Comparison of ENCODE assay signal across 22 cellular contexts in genomic region chr5:138712791-138713190, GRCh38.
"Had no signal": no experiment of that assay in that cellular context is flagged by ENCODE, and none has a peak within 500 bp of the region (broad histone marks: within the 10 kb centered on the region; RNA-seq: fewer than 3 reads in every experiment).

No MANE protein-coding gene starts in this region.

- H3K4me3 Mint-ChIP-seq: naive thymus-derived CD4-positive, alpha-beta T cell; nephron had no signal

- ATAC-seq: naive thymus-derived CD4-positive, alpha-beta T cell; psoas muscle; right cardiac atrium had no signal

- H3K9me3 ChIP-seq: ovary, psoas muscle, spleen, stomach, thyroid gland, vagina had no signal

- H3K27ac ChIP-seq: dorsolateral prefrontal cortex, ovary, psoas muscle, skin epidermis, spleen, stomach, thyroid gland, vagina had no signal

- H3K36me3 Mint-ChIP-seq: naive thymus-derived CD4-positive, alpha-beta T cell had no signal

- H3K9me3 Mint-ChIP-seq: nephron had no signal

- FAIRE-seq: colon, keratinocyte had no signal

- H3K4me3 ChIP-seq: dorsolateral prefrontal cortex, lung, ovary, psoas muscle, skin epidermis, spleen, stomach, thyroid gland, vagina had no signal

- H3K36me3 ChIP-seq: ovary, spleen, stomach, thyroid gland, vagina had no signal

- H3K4me1 ChIP-seq: spleen, stomach, vagina had no signal

- H3K27ac Mint-ChIP-seq: naive thymus-derived CD4-positive, alpha-beta T cell; nephron had no signal

- DNase-seq: dorsolateral prefrontal cortex; effector CD4-positive, alpha-beta T cell; hypothalamus; mesenchymal stem cell; midbrain; naive thymus-derived CD4-positive, alpha-beta T cell; occipital lobe; ovary; posterior cingulate gyrus; psoas muscle; right cardiac atrium; spleen; stimulated activated naive CD4-positive, alpha-beta T cell; stomach; thyroid gland; trophoblast cell had no signal

- H3K27me3 ChIP-seq: dorsolateral prefrontal cortex, ovary, stomach, thyroid gland, vagina had no signal
